Comparison of ENCODE assay signal across 29 cellular contexts in genomic region chr21:35448876-35449599, GRCh38.
"Had no signal": no experiment of that assay in that cellular context is flagged by ENCODE, and none has a peak within 500 bp of the region (broad histone marks: within the 10 kb centered on the region; RNA-seq: fewer than 3 reads in every experiment).

No MANE protein-coding gene starts in this region.

- H3K4me3 Mint-ChIP-seq: naive B cell; natural killer cell; nephron progenitor cell; neural progenitor cell; stimulated activated memory B cell treated with anti-CD40 and anti-IgM and Interleukin-4, amounts not matched to agents 10 μg/mL and 1 μg/mL and 100 μg/mL, for 72 hours had no signal

- DNase-seq: head of caudate nucleus; hypothalamus; islet precursor cell; left lung; lower lobe of right lung; mammary epithelial cell; mesenchymal stem cell; naive B cell; natural killer cell; nephron progenitor cell; occipital lobe; ovary; small intestine; stimulated activated CD4-positive, alpha-beta T cell treated with anti-CD3 and anti-CD28 coated beads, Interleukin-1b, Interleukin-23, amount 100 ng/mL, for 48 hours; stimulated activated CD4-positive, alpha-beta T cell treated with anti-CD3 and anti-CD28 coated beads, Interleukin-2, amount 100 ng/mL, for 48 hours; stimulated activated CD4-positive, alpha-beta T cell treated with anti-CD3 and anti-CD28 coated beads, Interleukin-4, amount 100 ng/mL, for 4 hours; stimulated activated CD8-positive, alpha-beta memory T cell treated with anti-CD3 and anti-CD28 coated beads, Interleukin-4, amount 100 ng/mL, for 48 hours; stimulated activated naive CD8-positive, alpha-beta T cell treated with anti-CD3 and anti-CD28 coated beads, Interleukin-15, Interleukin-2, amounts not matched to agents 100 U/mL and 50 U/mL, for 24 hours; stomach; testis; tibial artery; trophoblast cell; upper lobe of right lung had no signal

- ATAC-seq: left lung; lower lobe of right lung; natural killer cell; sciatic nerve; stimulated activated memory B cell treated with anti-CD40 and anti-IgM and Interleukin-4, amounts not matched to agents 10 μg/mL and 1 μg/mL and 100 μg/mL, for 72 hours; stimulated activated naive CD8-positive, alpha-beta T cell treated with anti-CD3 and anti-CD28 coated beads, Interleukin-15, Interleukin-2, amounts not matched to agents 100 U/mL and 50 U/mL, for 24 hours; upper lobe of right lung had no signal

- H3K4me1 ChIP-seq: left lung, lower lobe of right lung, neural progenitor cell, stomach, tibial artery, upper lobe of right lung had no signal

- FAIRE-seq: small intestine, urothelium cell line had no signal

- H2AFZ ChIP-seq: neural progenitor cell had no signal

- H3K4me1 Mint-ChIP-seq: natural killer cell, neural progenitor cell had no signal

- H3K4me3 ChIP-seq: left lung, lower lobe of right lung, neural progenitor cell, ovary, stomach, testis, tibial artery, upper lobe of right lung had no signal

- H3K4me2 ChIP-seq: neural progenitor cell had no signal

- H3K27me3 Mint-ChIP-seq: stimulated activated memory B cell treated with anti-CD40 and anti-IgM and Interleukin-4, amounts not matched to agents 10 μg/mL and 1 μg/mL and 100 μg/mL, for 72 hours had no signal

- H3K36me3 ChIP-seq: left lung, lower lobe of right lung, neural progenitor cell, neutrophil, ovary, stomach, tibial artery, upper lobe of right lung had no signal

- H3K9me3 ChIP-seq: lower lobe of right lung, neutrophil, testis, tibial artery, upper lobe of right lung had no signal

- H3K27ac ChIP-seq: left lung, lower lobe of right lung, neural progenitor cell, neutrophil, ovary, stomach, testis, tibial artery, upper lobe of right lung had no signal

- H3K27me3 ChIP-seq: left lung, neural progenitor cell, ovary, stomach, testis, tibial artery, upper lobe of right lung had no signal

- H3K27ac Mint-ChIP-seq: natural killer cell; nephron progenitor cell; neural progenitor cell; progenitor cell of endocrine pancreas; stimulated activated memory B cell treated with anti-CD40 and anti-IgM and Interleukin-4, amounts not matched to agents 10 μg/mL and 1 μg/mL and 100 μg/mL, for 72 hours had no signal
